ENCODE assay signal across 8 cellular contexts in the genomic region with DNA sequence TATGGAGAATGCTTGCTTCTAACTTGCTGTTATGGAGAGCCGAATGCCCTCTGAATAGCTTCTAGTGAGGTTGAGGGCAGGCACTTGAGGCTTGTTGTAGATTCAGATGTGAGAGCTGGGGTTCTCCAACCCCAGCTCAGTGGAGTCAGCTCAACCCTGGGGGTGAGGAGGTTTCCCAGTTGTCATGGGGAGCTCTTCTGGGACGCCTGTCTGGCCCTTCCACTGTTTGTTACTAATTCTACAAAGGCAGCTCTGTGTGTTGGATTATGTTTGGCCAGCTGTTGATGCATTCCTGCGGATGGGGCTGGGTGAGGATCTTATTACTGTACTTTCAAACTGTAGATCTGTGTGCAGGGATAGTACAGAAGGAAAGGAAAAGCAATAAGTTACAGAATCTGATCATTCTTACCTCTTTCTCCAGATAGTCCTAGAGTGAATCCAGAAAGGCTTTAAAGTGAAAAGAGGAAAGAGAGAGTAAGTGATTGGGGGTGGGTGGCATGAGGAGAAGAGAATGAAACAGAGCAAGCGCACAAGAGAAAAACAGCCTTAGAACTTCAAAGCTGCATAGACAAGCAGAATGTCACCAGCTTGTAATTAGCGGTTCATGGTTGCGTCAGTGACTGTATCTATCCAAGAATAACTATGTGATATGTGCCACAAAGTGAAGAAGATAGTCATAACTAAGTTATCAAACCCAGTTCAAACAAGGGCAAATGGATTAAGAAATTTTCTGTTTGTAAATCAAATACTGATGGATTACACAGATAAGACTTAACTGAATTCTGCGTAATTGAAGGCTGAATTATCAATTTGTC.
A peak's percentile ranks its signal among the peaks of the same experiment; 100 is the strongest.
DNase-seq lines count a peak whose midpoint lies in the region; ATAC-seq, FAIRE-seq and TF ChIP-seq lines count a peak whose summit lies in the region.

No MANE protein-coding gene starts in this region.

- H3K27me3 ChIP-seq in AG04450 (ENCODE audit: control insufficient read depth, insufficient read depth, low read length) (no peaks in the 10 kb centered on the region), skeletal muscle satellite cell (ENCODE audit: control insufficient read depth, insufficient read depth, low read length) (no peaks in the 10 kb centered on the region)

- TF ChIP-seq POLR2A in erythroblast (IDR thresholded peaks at IDR 0.05; ENCODE audit: low read length): no peak

- peaks cover 41% of the 10 kb centered on the region for H3K4me1 ChIP-seq in skeletal muscle satellite cell (ENCODE audit: control insufficient read depth, insufficient read depth, low read length)

- ATAC-seq in GM19035 (IDR thresholded peaks at IDR 0.05; ENCODE audit: unreplicated experiment): no peak

- CTCF ChIA-PET in AG04450 (lab: Charles Lee): interaction anchor here (0.6 to 2.0 kb wide), 7 partner anchors 27 to 1587 kb away, joined by 3 to 12 read pairs (median 8); no protein-coding TSS in a partner anchor

- peak; percentile 85 for DNase-seq in AG04450 (ENCODE audit: low read depth, low spot score)
- DNase-seq in HuH-7.5 (ENCODE audit: low spot score): peak; percentile 33
- DNase-seq in SK-N-MC (ENCODE audit: low read depth, low spot score): no peak
- DNase-seq in globus pallidus (ENCODE audit: low spot score): peak; percentile 75
- no peak for DNase-seq in RCC 7860 (ENCODE audit: low spot score)
- DNase-seq in erythroblast (lab: John Stamatoyannopoulos, UW): no peak

- H3K4me2 ChIP-seq in skeletal muscle satellite cell (ENCODE audit: low read length): peak overlapping the region; percentile 86

- peak overlapping the region; percentile 95 for H3K27ac ChIP-seq in AG04450 (ENCODE audit: low read depth, low read length)
- no peak overlapping the region for H3K27ac ChIP-seq in SK-N-MC

- TF ChIP-seq CTCF in AG04450 (IDR thresholded peaks at IDR 0.05; ENCODE audit: low read depth, low read length): no peak

- no peaks in the 10 kb centered on the region for H3K9me3 ChIP-seq in AG04450 (ENCODE audit: control insufficient read depth, insufficient read depth, low read length)
- no peaks in the 10 kb centered on the region for H3K9me3 ChIP-seq in SK-N-MC (ENCODE audit: low read depth, low read length)
- H3K9me3 ChIP-seq in skeletal muscle satellite cell (replicated peaks; ENCODE audit: low read length): no peaks in the 10 kb centered on the region

- no peak overlapping the region for H3K9ac ChIP-seq in SK-N-MC (ENCODE audit: insufficient read length)
- peak overlapping the region; percentile 74 for H3K9ac ChIP-seq in skeletal muscle satellite cell (ENCODE audit: low read depth, low read length)

- H3K36me3 ChIP-seq in SK-N-MC (ENCODE audit: insufficient read depth, low read length) (no peaks in the 10 kb centered on the region), skeletal muscle satellite cell (ENCODE audit: insufficient read depth, low read length) (no peaks in the 10 kb centered on the region)

- H3K4me3 ChIP-seq in AG04450 (ENCODE audit: low read depth, low read length) (peak overlapping the region; percentile 37), SK-N-MC (peak overlapping the region; percentile 17), skeletal muscle satellite cell (ENCODE audit: low read length) (peak overlapping the region; percentile 79)

- POLR2A ChIA-PET in AG04450 (lab: Yijun Ruan, JAX): interaction anchor here (0.6 to 5.4 kb wide), 20 partner anchors 35 to 1277 kb away, joined by 3 to 61 read pairs (median 4); partner anchors contain the start of gene SOX4

- FAIRE-seq in RCC 7860 (lab: Jason Lieb, UNC): no peak

Comparison
In these comparisons a context has a peak if more than half of its experiments do, and no peak if none do; other contexts are left out.
1. DNase-seq: peak in AG04450 (single experiment), HuH-7.5 (single experiment) and globus pallidus (single experiment); none in SK-N-MC (single experiment), RCC 7860 (single experiment) and erythroblast (0 of 2).
2. H3K4me3 ChIP-seq: peak in every context shown above with its lines; median percentile 79 in skeletal muscle satellite cell; 37 in AG04450; 17 in SK-N-MC.